In genomic region chr16:80852261-80852872, GRCh38 we compare ENCODE assay signal across 8 cellular contexts. TPM values are rescaled to one million over a fixed set of nuclear protein-coding genes. Genes with fewer than 3 reads are reported as not detected.
A peak's percentile ranks its signal among the peaks of the same experiment; 100 is the strongest.
DNase-seq lines count a peak whose midpoint lies in the region; ATAC-seq and TF ChIP-seq lines count a peak whose summit lies in the region.

No MANE protein-coding gene starts in this region.

- TF ChIP-seq CTCF in HFFc6 (IDR thresholded peaks at IDR 0.05), result peak; percentile 82

- ATAC-seq in activated naive CD8-positive, alpha-beta T cell treated with anti-CD3 and anti-CD28 coated beads, Interleukin-2, amount 50 U/mL, for 24 hours, result no peak
- no peak for ATAC-seq in HG02870 (IDR thresholded peaks at IDR 0.05; ENCODE audit: unreplicated experiment)
- no peak for ATAC-seq in HG03025 (IDR thresholded peaks at IDR 0.05; ENCODE audit: low FRiP score, unreplicated experiment)

- H3K4me1 Mint-ChIP-seq in HFFc6 (ENCODE audit: low read depth), result no peaks in the 10 kb centered on the region
- no peaks in the 10 kb centered on the region for H3K4me1 Mint-ChIP-seq in activated naive CD8-positive, alpha-beta T cell treated with anti-CD3 and anti-CD28 coated beads, Interleukin-2, amount 50 U/mL, for 24 hours

- H3K9me3 Mint-ChIP-seq in HFFc6, result no peaks in the 10 kb centered on the region
- no peaks in the 10 kb centered on the region for H3K9me3 Mint-ChIP-seq in activated naive CD8-positive, alpha-beta T cell treated with anti-CD3 and anti-CD28 coated beads, Interleukin-2, amount 50 U/mL, for 24 hours

- no peaks in the 10 kb centered on the region for H3K36me3 Mint-ChIP-seq in HFFc6 (ENCODE audit: low read depth)
- H3K36me3 Mint-ChIP-seq in activated naive CD8-positive, alpha-beta T cell treated with anti-CD3 and anti-CD28 coated beads, Interleukin-2, amount 50 U/mL, for 24 hours (ENCODE audit: low read depth), result no peaks in the 10 kb centered on the region

- no peak overlapping the region for H3K4me3 Mint-ChIP-seq in HFFc6
- no peak overlapping the region for H3K4me3 Mint-ChIP-seq in activated naive CD8-positive, alpha-beta T cell treated with anti-CD3 and anti-CD28 coated beads, Interleukin-2, amount 50 U/mL, for 24 hours

- H3K27ac Mint-ChIP-seq in HFFc6, result no peak overlapping the region
- H3K27ac Mint-ChIP-seq in activated naive CD8-positive, alpha-beta T cell treated with anti-CD3 and anti-CD28 coated beads, Interleukin-2, amount 50 U/mL, for 24 hours, result no peak overlapping the region

- DNase-seq in COLO829 (ENCODE audit: low spot score), result peak; percentile 7
- DNase-seq in HFFc6, result peak; percentile 21
- DNase-seq in activated naive CD8-positive, alpha-beta T cell treated with anti-CD3 and anti-CD28 coated beads, Interleukin-2, amount 50 U/mL, for 24 hours, result peak; percentile 18
- DNase-seq in lung microvascular endothelial cell (ENCODE audit: low read depth in 2 of 2), result peak; percentile 55 to 69
- DNase-seq in NCI-H1417 treated with DMSO at 0.1 percent for 48 hours (lab: John Stamatoyannopoulos, UW), result no peak
- no peak for DNase-seq in DMS153 treated with DMSO at 0.1 percent for 48 hours (lab: John Stamatoyannopoulos, UW; ENCODE audit: unreplicated experiment)

- peaks cover 6% of the 10 kb centered on the region for H3K27me3 Mint-ChIP-seq in HFFc6 (ENCODE audit: insufficient read depth)
- H3K27me3 Mint-ChIP-seq in activated naive CD8-positive, alpha-beta T cell treated with anti-CD3 and anti-CD28 coated beads, Interleukin-2, amount 50 U/mL, for 24 hours, result peaks cover 4% of the 10 kb centered on the region

RNA-seq across cellular contexts. Expression of gene CDYL2, which starts 48.0 kb away (rescaled TPM):
- total RNA-seq in HFFc6 (2021; fragmentation: NEBNext Ultra II Directional; extraction: Animal tissue kit (Norgen Biotek cat#: 25700)), result 10 to 100 TPM; 15.4 to 22.5 (median 20.6) TPM
- total RNA-seq in lung microvascular endothelial cell, result 20.3 and 29.0 TPM in 2 replicates

Comparison
In these comparisons a context has a peak if more than half of its experiments do, and no peak if none do; other contexts are left out.
1. DNase-seq: peak in COLO829 (single experiment), HFFc6 (single experiment), activated naive CD8-positive, alpha-beta T cell treated with anti-CD3 and anti-CD28 coated beads, Interleukin-2, amount 50 U/mL, for 24 hours (single experiment) and lung microvascular endothelial cell (2 of 2); none in NCI-H1417 treated with DMSO at 0.1 percent for 48 hours (single experiment) and DMS153 treated with DMSO at 0.1 percent for 48 hours (single experiment).